In genomic region chr5:139268364-139269202, GRCh38 we compare ENCODE assay signal across 2 cellular contexts.
TF ChIP-seq lines count a peak whose summit lies in the region.

No MANE protein-coding gene starts in this region.

TF ChIP-seq in HCT116, 20 proteins besides CTCF, POLR2A, EP300 and RAD21:
- no peak for TF ChIP-seq ZBTB33 (IDR thresholded peaks at IDR 0.05; ENCODE audit: extremely low read depth, insufficient replicate concordance, low read length)
- no peak for TF ChIP-seq REST (IDR thresholded peaks at IDR 0.05; ENCODE audit: low read depth)
- no peak for TF ChIP-seq ZNF274 (IDR thresholded peaks at IDR 0.05; ENCODE audit: low read depth, low read length)
- no peak for TF ChIP-seq SRF (IDR thresholded peaks at IDR 0.05; ENCODE audit: low read depth)
- no peak for TF ChIP-seq CEBPB (IDR thresholded peaks at IDR 0.05; ENCODE audit: low read depth)
- TF ChIP-seq POLR2AphosphoS5 (IDR thresholded peaks at IDR 0.05; ENCODE audit: low read depth, low read length) = no peak
- no peak for TF ChIP-seq ZFX (IDR thresholded peaks at IDR 0.05)
- no peak for TF ChIP-seq YY1 (IDR thresholded peaks at IDR 0.05; ENCODE audit: extremely low read depth, insufficient replicate concordance, low read depth, low read length)
- no peak for TF ChIP-seq SIN3A (IDR thresholded peaks at IDR 0.05; ENCODE audit: low read depth)
- no peak for TF ChIP-seq EZH2phosphoT487 (IDR thresholded peaks at IDR 0.05; ENCODE audit: borderline replicate concordance)
- no peak for TF ChIP-seq FOSL1 (IDR thresholded peaks at IDR 0.05; ENCODE audit: low read depth)
- TF ChIP-seq SP1 (IDR thresholded peaks at IDR 0.05; ENCODE audit: low read depth) = no peak
- no peak for TF ChIP-seq ATF3 (IDR thresholded peaks at IDR 0.05)
- TF ChIP-seq MAX (IDR thresholded peaks at IDR 0.05) = no peak
- no peak for TF ChIP-seq CBX3 (IDR thresholded peaks at IDR 0.05; ENCODE audit: low read depth)
- TF ChIP-seq ELF1 (IDR thresholded peaks at IDR 0.05; ENCODE audit: borderline replicate concordance, low read depth) = no peak
- TF ChIP-seq TCF7L2 (IDR thresholded peaks at IDR 0.05; ENCODE audit: borderline replicate concordance, extremely low read depth, insufficient read depth, insufficient read length) = no peak
- TF ChIP-seq EGR1 (IDR thresholded peaks at IDR 0.05; ENCODE audit: low read depth) = no peak

TF ChIP-seq in K562, 482 proteins besides CTCF, POLR2A, EP300 and RAD21 (continues in another document):
- no peak for TF ChIP-seq FOS (IDR thresholded peaks at IDR 0.05; ENCODE audit: extremely low read depth, insufficient read length)
- TF ChIP-seq U2AF1 (optimal IDR thresholded peaks at IDR 0.05; ENCODE audit: low read depth, low read length) = no peak
- TF ChIP-seq ZNF592 (IDR thresholded peaks at IDR 0.05) = peak; percentile 68; the same call in 1 of the 2 replicates
- TF ChIP-seq HMGXB4 (CRISPR knock-in tag; IDR thresholded peaks at IDR 0.05) = no peak
- no peak for TF ChIP-seq TEAD2 (tag; IDR thresholded peaks at IDR 0.05)
- TF ChIP-seq MYNN (IDR thresholded peaks at IDR 0.05) = no peak
- no peak for TF ChIP-seq MYNN (CRISPR knock-in tag; IDR thresholded peaks at IDR 0.05)
- TF ChIP-seq EGR1 (conservative IDR thresholded peaks at IDR 0.05) = peak; percentile 28; the same call in 1 of the 2 replicates
- TF ChIP-seq ARID2 (IDR thresholded peaks at IDR 0.05) = no peak
- no peak for TF ChIP-seq NFE2 (IDR thresholded peaks at IDR 0.05; ENCODE audit: low read depth)
- TF ChIP-seq KAT8 (IDR thresholded peaks at IDR 0.05; ENCODE audit: low read depth) = no peak
- no peak for TF ChIP-seq TCF7L2 (IDR thresholded peaks at IDR 0.05; ENCODE audit: low read depth, low read length)
- no peak for TF ChIP-seq COPS2 (conservative IDR thresholded peaks at IDR 0.05)
- TF ChIP-seq HMBOX1 (IDR thresholded peaks at IDR 0.05) = peak; percentile 43; the same call in 1 of the 2 replicates
- no peak for TF ChIP-seq HINFP (tag; conservative IDR thresholded peaks at IDR 0.05; ENCODE audit: low read depth)
- TF ChIP-seq GTF2F1 (IDR thresholded peaks at IDR 0.05; ENCODE audit: low read depth, low read length) = no peak
- TF ChIP-seq TSC22D4 (tag; IDR thresholded peaks at IDR 0.05) = no peak
- TF ChIP-seq FOXA1 (IDR thresholded peaks at IDR 0.05; ENCODE audit: borderline replicate concordance) = no peak
- no peak for TF ChIP-seq CBFA2T2 (conservative IDR thresholded peaks at IDR 0.05)
- no peak for TF ChIP-seq PREB (CRISPR knock-in tag; IDR thresholded peaks at IDR 0.05)
- no peak for TF ChIP-seq SREBF1 (IDR thresholded peaks at IDR 0.05; ENCODE audit: borderline replicate concordance, low read depth, low read length)
- no peak for TF ChIP-seq KLF13 (tag; IDR thresholded peaks at IDR 0.05; ENCODE audit: borderline replicate concordance, low read depth)
- no peak for TF ChIP-seq SRF (CRISPR knock-in tag; IDR thresholded peaks at IDR 0.05)
- TF ChIP-seq SOX6 (IDR thresholded peaks at IDR 0.05) = peak; percentile 58
- no peak for TF ChIP-seq EP400 (IDR thresholded peaks at IDR 0.05)
- no peak for TF ChIP-seq PHTF2 (CRISPR knock-in tag; IDR thresholded peaks at IDR 0.05)
- no peak for TF ChIP-seq C11orf30 (IDR thresholded peaks at IDR 0.05; ENCODE audit: low read depth)
- TF ChIP-seq ZBTB7A (IDR thresholded peaks at IDR 0.05; ENCODE audit: borderline replicate concordance, control insufficient read depth, low read depth, low read length) = no peak
- no peak for TF ChIP-seq CSDE1 (IDR thresholded peaks at IDR 0.05)
- no peak for TF ChIP-seq RBM25 (IDR thresholded peaks at IDR 0.05; ENCODE audit: low read depth, low read length, severe bottlenecking)
- TF ChIP-seq ZNF75A (CRISPR knock-in tag; IDR thresholded peaks at IDR 0.05) = no peak
- no peak for TF ChIP-seq ZSCAN32 (CRISPR knock-in tag; IDR thresholded peaks at IDR 0.05)
- TF ChIP-seq ETV1 (tag; conservative IDR thresholded peaks at IDR 0.05; ENCODE audit: low read depth) = 0 out of 2 replicates have a peak, but pooled peaks have one; percentile 12
- no peak for TF ChIP-seq ZNF444 (CRISPR knock-in tag; IDR thresholded peaks at IDR 0.05)
- TF ChIP-seq ZHX1 (conservative IDR thresholded peaks at IDR 0.05; ENCODE audit: low read length) = no peak
- TF ChIP-seq MBD1 (CRISPR knock-in tag; IDR thresholded peaks at IDR 0.05) = no peak
- TF ChIP-seq L3MBTL2 (IDR thresholded peaks at IDR 0.05) = 0 out of 2 replicates have a peak, but pooled peaks have one; percentile 25
- TF ChIP-seq PTRF (tag; IDR thresholded peaks at IDR 0.05) = 0 out of 2 replicates have a peak, but pooled peaks have one; percentile 10
- TF ChIP-seq EHMT2 (IDR thresholded peaks at IDR 0.05) = 0 out of 2 replicates have a peak, but pooled peaks have one; percentile 24
- TF ChIP-seq MECOM (CRISPR knock-in tag; IDR thresholded peaks at IDR 0.05) = no peak
- no peak for TF ChIP-seq EWSR1 (IDR thresholded peaks at IDR 0.05; ENCODE audit: borderline replicate concordance, low read depth, partially characterized antibody)
- TF ChIP-seq SRSF3 (IDR thresholded peaks at IDR 0.05; ENCODE audit: insufficient read depth, low read length) = no peak
- no peak for TF ChIP-seq TFE3 (CRISPR knock-in tag; IDR thresholded peaks at IDR 0.05)
- no peak for TF ChIP-seq ZBTB34 (CRISPR knock-in tag; IDR thresholded peaks at IDR 0.05)
- no peak for TF ChIP-seq POLR2B (IDR thresholded peaks at IDR 0.05; ENCODE audit: low read depth, partially characterized antibody)
